ENCODE assay signal across 15 cellular contexts in the genomic region with DNA sequence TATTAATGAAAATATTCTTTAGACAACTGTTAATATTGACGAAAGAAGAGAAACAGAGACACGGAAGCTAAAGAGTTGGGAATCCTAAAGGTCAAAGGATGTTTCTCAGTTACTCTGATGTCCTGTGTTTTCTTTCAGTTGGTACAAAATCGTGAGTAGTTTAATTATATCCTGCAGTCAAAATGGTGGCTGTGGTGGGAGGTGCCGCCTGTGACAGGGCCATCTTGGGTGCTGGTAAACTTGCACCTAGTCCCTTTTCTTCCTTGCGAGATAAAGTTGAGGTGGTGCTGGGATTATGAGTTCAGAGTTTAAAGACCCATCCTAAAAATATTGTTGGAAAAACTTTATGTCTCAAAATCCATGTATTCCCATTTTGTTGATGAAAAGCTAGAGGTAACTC. TPM values are rescaled to one million over a fixed set of nuclear protein-coding genes. Genes with fewer than 3 reads are reported as not detected.
A peak's percentile ranks its signal among the peaks of the same experiment; 100 is the strongest.
DNase-seq lines count a peak whose midpoint lies in the region; ATAC-seq and TF ChIP-seq lines count a peak whose summit lies in the region.
"Had no signal": no experiment of that assay in that cellular context is flagged by ENCODE, and none has a peak within 500 bp of the region (broad histone marks: within the 10 kb centered on the region; RNA-seq: fewer than 3 reads in every experiment).

No MANE protein-coding gene starts in this region.

- peaks cover 34% of the 10 kb centered on the region for H3K27me3 ChIP-seq in CD8-positive, alpha-beta memory T cell (ENCODE audit: insufficient read depth, low read length, poor library complexity, severe bottlenecking)
- H3K27me3 ChIP-seq in HUES48 (ENCODE audit: control insufficient read depth, insufficient read depth, low read length) (no peaks in the 10 kb centered on the region), neural cell (ENCODE audit: insufficient read depth, low read depth, low read length) (no peaks in the 10 kb centered on the region), A673 (replicated peaks; ENCODE audit: insufficient read depth, low read depth, low read length, poor library complexity) (peaks cover 43% of the 10 kb centered on the region), WERI-Rb-1 (ENCODE audit: insufficient read depth, low read depth, severe bottlenecking) (peaks cover 48% of the 10 kb centered on the region)

- no peak overlapping the region for H3K27ac ChIP-seq in CD8-positive, alpha-beta memory T cell (ENCODE audit: low read depth, low read length)
- peak overlapping the region; percentile 99 for H3K27ac ChIP-seq in HUES48 (ENCODE audit: low read depth, low read length)
- H3K27ac ChIP-seq in neural cell (ENCODE audit: low read length) = no peak overlapping the region
- no peak overlapping the region for H3K27ac ChIP-seq in A673 (ENCODE audit: low read depth, low read length, poor library complexity, severe bottlenecking)
- no peak overlapping the region for H3K27ac ChIP-seq in WERI-Rb-1
- H3K27ac ChIP-seq: adrenal gland, C4-2B, VCaP had no signal

- no peak for TF ChIP-seq CTCF in glutamatergic neuron (IDR thresholded peaks at IDR 0.05; ENCODE audit: partially characterized antibody, unreplicated experiment)
- TF ChIP-seq CTCF in neural cell (IDR thresholded peaks at IDR 0.05; ENCODE audit: poor library complexity, severe bottlenecking) = no peak
- TF ChIP-seq CTCF in A673 (conservative IDR thresholded peaks at IDR 0.05; ENCODE audit: low read depth, low read length) = no peak
- no peak for TF ChIP-seq CTCF in WERI-Rb-1 (IDR thresholded peaks at IDR 0.05; ENCODE audit: low read depth, low read length)

- H3K27me3 Mint-ChIP-seq in CD8-positive, alpha-beta memory T cell = peaks cover 43 to 70% of the 10 kb centered on the region in 2 donors
- peaks cover 28% of the 10 kb centered on the region for H3K27me3 Mint-ChIP-seq in glutamatergic neuron (ENCODE audit: unreplicated experiment)

- no peaks in the 10 kb centered on the region for H4K20me1 ChIP-seq in neural cell (ENCODE audit: insufficient read depth)

- TF ChIP-seq RAD21 in neural cell (conservative IDR thresholded peaks at IDR 0.05) = no peak

- no TSS peak for BruUV-seq in A673 (replicated peaks; lab: Mats Ljungman, UMichigan)

- intact Hi-C loops in A673 (cut with micrococcal nuclease; ENCODE audit: unreplicated experiment) = no loop called here

- H3K9me2 ChIP-seq in neural cell (ENCODE audit: insufficient read depth, low read length) = no peaks in the 10 kb centered on the region

- H3K9ac ChIP-seq in HUES48 (ENCODE audit: low read depth, low read length) (peak overlapping the region; percentile 88), neural cell (ENCODE audit: low read length) (no peak overlapping the region)

- no peak for ATAC-seq in HG02973 (IDR thresholded peaks at IDR 0.05; ENCODE audit: unreplicated experiment)
- ATAC-seq: K562 had no signal

- H3K4me2 ChIP-seq in neural cell (ENCODE audit: low read length) = peak overlapping the region; percentile 74

- H3K79me2 ChIP-seq in neural cell (replicated peaks; ENCODE audit: insufficient read depth, low read length) = peaks cover 57% of the 10 kb centered on the region

- peak overlapping the region in 4 of 7 donors; percentile 21 to 60 (median 46) for H3K4me3 Mint-ChIP-seq in CD8-positive, alpha-beta memory T cell
- H3K4me3 Mint-ChIP-seq in glutamatergic neuron (ENCODE audit: unreplicated experiment) = peak overlapping the region; percentile 95

- no peaks in the 10 kb centered on the region for H3F3A ChIP-seq in neural cell (ENCODE audit: insufficient read depth, low read length, poor library complexity, severe bottlenecking)

- no peak overlapping the region for H3K27ac Mint-ChIP-seq in CD8-positive, alpha-beta memory T cell
- peak overlapping the region; percentile 85 for H3K27ac Mint-ChIP-seq in glutamatergic neuron (ENCODE audit: unreplicated experiment)
- H3K27ac Mint-ChIP-seq: stimulated activated naive CD8-positive, alpha-beta T cell treated with anti-CD3 and anti-CD28 coated beads, Interleukin-15, Interleukin-2, amounts not matched to agents 100 ng/mL and 50 ng/mL, for 24 hours had no signal

- no peak for TF ChIP-seq EP300 in neural cell (conservative IDR thresholded peaks at IDR 0.05; ENCODE audit: poor library complexity, severe bottlenecking)

- H3K9me3 ChIP-seq in CD8-positive, alpha-beta memory T cell (ENCODE audit: low read length) = no peaks in the 10 kb centered on the region
- H3K9me3 ChIP-seq in HUES48 (ENCODE audit: control insufficient read depth, insufficient read depth, low read length) (no peaks in the 10 kb centered on the region), neural cell (ENCODE audit: low read length) (no peaks in the 10 kb centered on the region), A673 (ENCODE audit: low read depth, low read length, poor library complexity, severe bottlenecking) (no peaks in the 10 kb centered on the region), WERI-Rb-1 (ENCODE audit: severe bottlenecking) (no peaks in the 10 kb centered on the region)
- H3K9me3 ChIP-seq: adrenal gland had no signal

- CTCF ChIA-PET in CD8-positive, alpha-beta memory T cell (lab: Charles Lee) = no interaction called here
- CTCF ChIA-PET in A673 (lab: Charles Lee) = no interaction called here

- H3K36me3 ChIP-seq in CD8-positive, alpha-beta memory T cell (ENCODE audit: insufficient read depth, low read length) = no peaks in the 10 kb centered on the region
- H3K36me3 ChIP-seq in HUES48 (ENCODE audit: control insufficient read depth, insufficient read depth, low read length) (0 out of 2 replicates have a peak, but pooled peaks cover 5% of the 10 kb centered on the region), neural cell (ENCODE audit: insufficient read depth, low read length) (no peaks in the 10 kb centered on the region), A673 (ENCODE audit: insufficient read depth, low read length, poor library complexity, severe bottlenecking) (no peaks in the 10 kb centered on the region), WERI-Rb-1 (no peaks in the 10 kb centered on the region)
- H3K36me3 ChIP-seq: adrenal gland had no signal

- H3K9me3 Mint-ChIP-seq in CD8-positive, alpha-beta memory T cell = no peaks in the 10 kb centered on the region
- peaks cover 16% of the 10 kb centered on the region for H3K9me3 Mint-ChIP-seq in glutamatergic neuron (ENCODE audit: unreplicated experiment)
- H3K9me3 Mint-ChIP-seq: stimulated activated naive CD8-positive, alpha-beta T cell treated with anti-CD3 and anti-CD28 coated beads, Interleukin-15, Interleukin-2, amounts not matched to agents 100 ng/mL and 50 ng/mL, for 24 hours had no signal

- H2AFZ ChIP-seq in neural cell (ENCODE audit: low read depth, low read length) = no peak overlapping the region

- H3K4me1 ChIP-seq in CD8-positive, alpha-beta memory T cell (ENCODE audit: insufficient read depth, low read length) = peaks cover 17% of the 10 kb centered on the region
- H3K4me1 ChIP-seq in HUES48 (ENCODE audit: control insufficient read depth, insufficient read depth, low read length) (peaks cover 46% of the 10 kb centered on the region), A673 (ENCODE audit: insufficient read depth, low read length, poor library complexity, severe bottlenecking) (peaks cover 7% of the 10 kb centered on the region)

- H3K4me3 ChIP-seq in CD8-positive, alpha-beta memory T cell (ENCODE audit: low read length) = no peak overlapping the region
- H3K4me3 ChIP-seq in HUES48 (ENCODE audit: low read depth, low read length) (peak overlapping the region; percentile 93), neural cell (ENCODE audit: low read length) (peak overlapping the region; percentile 90), A673 (ENCODE audit: low read depth, low read length, poor library complexity, severe bottlenecking) (no peak overlapping the region), WERI-Rb-1 (ENCODE audit: low read depth, low read length) (no peak overlapping the region)
- H3K4me3 ChIP-seq: K562 had no signal

- peaks cover 15 to 30% (median 30%) of the 10 kb centered on the region in 3 donors for H3K4me1 Mint-ChIP-seq in CD8-positive, alpha-beta memory T cell
- peaks cover 37% of the 10 kb centered on the region for H3K4me1 Mint-ChIP-seq in glutamatergic neuron (ENCODE audit: low read depth, unreplicated experiment)

- POLR2A ChIA-PET in CD8-positive, alpha-beta memory T cell (lab: Charles Lee) = no interaction called here
- POLR2A ChIA-PET in A673 (lab: Charles Lee; ENCODE audit: low non-redundant PET) = no interaction called here

- DNase-seq in CD8-positive, alpha-beta memory T cell = no peak
- DNase-seq in glutamatergic neuron (no peak), A673 (ENCODE audit: low spot score) (no peak), WERI-Rb-1 (no peak), DMS53 treated with DMSO at 0.1 percent for 48 hours (lab: John Stamatoyannopoulos, UW; ENCODE audit: unreplicated experiment) (no peak)
- DNase-seq: adrenal gland, NCI-H146, posterior cingulate gyrus had no signal

- peaks cover 0 to 4% (median 3%) of the 10 kb centered on the region in 3 donors for H3K36me3 Mint-ChIP-seq in CD8-positive, alpha-beta memory T cell
- H3K36me3 Mint-ChIP-seq in glutamatergic neuron (ENCODE audit: unreplicated experiment) = no peaks in the 10 kb centered on the region

TF ChIP-seq in neural cell, 6 proteins besides CTCF, POLR2A, EP300 and RAD21 (continues in another document):
- TF ChIP-seq TAF1 (IDR thresholded peaks at IDR 0.05; ENCODE audit: low read depth) (no peak), POLR2AphosphoS5 (IDR thresholded peaks at IDR 0.05) (no peak), EZH2 (IDR thresholded peaks at IDR 0.05; ENCODE audit: borderline replicate concordance, insufficient read depth, low read length, poor library complexity, severe bottlenecking) (no peak), SMC3 (conservative IDR thresholded peaks at IDR 0.05; ENCODE audit: poor library complexity) (no peak), MXI1 (conservative IDR thresholded peaks at IDR 0.05; ENCODE audit: poor library complexity, severe bottlenecking) (no peak)

RNA-seq across cellular contexts. Expression of gene CECR2, which starts 2.2 kb away (rescaled TPM):
- total RNA-seq in CD8-positive, alpha-beta memory T cell = not detected
- polyA plus RNA-seq in CD8-positive, alpha-beta memory T cell = not detected
- total RNA-seq in glutamatergic neuron (ENCODE audit: unreplicated experiment) = 178 TPM
- polyA plus RNA-seq in neural cell = 2.1 TPM in 2 replicates
- polyA minus RNA-seq in neural cell = 6.1 and 7.6 TPM in 2 replicates
- 4.1 and 6.6 TPM in 2 replicates for total RNA-seq in A673 (2021)

Comparison
In these comparisons a context has a peak if more than half of its experiments do, and no peak if none do; other contexts are left out.
1. H3K4me3 ChIP-seq: peak in HUES48 (single experiment) and neural cell (single experiment); none in CD8-positive, alpha-beta memory T cell (single experiment), A673 (single experiment) and WERI-Rb-1 (single experiment).
2. RNA of gene CECR2, which starts 2.2 kb away (total RNA-seq): 178 TPM in glutamatergic neuron (single experiment); 4.1 to 6.6 TPM in A673 and not detected in CD8-positive, alpha-beta memory T cell; every median in the first group is over 10 times any median in the second.